In the genomic region with DNA sequence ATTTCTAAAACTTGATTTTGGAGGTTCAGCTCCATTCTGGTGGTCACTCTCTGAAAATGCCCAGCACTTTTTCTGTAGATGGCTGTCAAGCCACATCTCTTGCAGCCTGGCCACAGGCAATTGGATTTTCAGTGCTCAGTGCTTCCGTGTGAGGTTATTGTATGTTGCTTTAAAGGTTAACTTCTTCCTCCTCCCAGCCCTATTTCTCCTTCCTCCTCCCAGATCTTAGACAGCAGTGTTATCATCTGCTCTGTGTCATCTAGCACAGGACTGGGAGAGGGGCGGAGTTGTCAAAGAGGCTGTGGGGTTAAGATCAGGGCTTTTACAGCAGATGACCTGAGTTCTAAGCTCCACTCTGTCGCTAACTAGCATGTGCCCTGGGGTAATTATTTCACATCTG, we compare ENCODE assay signal across 16 cellular contexts.
"Had no signal": no experiment of that assay in that cellular context is flagged by ENCODE, and none has a peak within 500 bp of the region (broad histone marks: within the 10 kb centered on the region; RNA-seq: fewer than 3 reads in every experiment).

No MANE protein-coding gene starts in this region.

- H3K4me1 ChIP-seq: esophagus squamous epithelium, right lobe of liver, suprapubic skin had no signal

- H3K36me3 ChIP-seq: esophagus squamous epithelium, right lobe of liver, suprapubic skin had no signal

- DNase-seq: activated B cell treated with CpG ODN at 0.5 μM for 24 hours; activated CD4-positive, alpha-beta T cell treated with anti-CD3 and anti-CD28 coated beads for 48 hours; activated CD8-positive, alpha-beta memory T cell treated with anti-CD3 and anti-CD28 coated beads, Interleukin-2, amount 50 U/mL, for 4 hours; activated CD8-positive, alpha-beta T cell treated with anti-CD3 and anti-CD28 coated beads for 36 hours; activated gamma-delta T cell; activated T-cell treated with anti-CD3 and anti-CD28 coated beads, Interleukin-2, amount 50 U/mL, for 72 hours; esophagus squamous epithelium; immature natural killer cell; right lobe of liver; stimulated activated CD4-positive, alpha-beta T cell treated with anti-CD3 and anti-CD28 coated beads, Interleukin-4, amount 100 ng/mL, for 4 hours; stimulated activated CD8-positive, alpha-beta memory T cell treated with anti-CD3 and anti-CD28 coated beads, Interleukin-4, amount 100 ng/mL, for 48 hours; stimulated activated naive CD8-positive, alpha-beta T cell treated with anti-CD3 and anti-CD28 coated beads, Interleukin-15, Interleukin-2, amounts not matched to agents 100 U/mL and 50 U/mL, for 24 hours; trophoblast cell had no signal

- H3K9me3 ChIP-seq: esophagus squamous epithelium, right lobe of liver, suprapubic skin had no signal

- H3K4me3 ChIP-seq: esophagus squamous epithelium, right lobe of liver, smooth muscle cell, suprapubic skin had no signal

- ATAC-seq: activated CD8-positive, alpha-beta T cell treated with anti-CD3 and anti-CD28 coated beads for 36 hours; activated naive CD4-positive, alpha-beta T cell treated with anti-CD3 and anti-CD28 coated beads, Interleukin-2, amount 50 U/mL, for 72 hours; activated T-cell treated with anti-CD3 and anti-CD28 coated beads, Interleukin-2, amount 50 U/mL, for 72 hours; right lobe of liver; stimulated activated naive CD8-positive, alpha-beta T cell treated with anti-CD3 and anti-CD28 coated beads, Interleukin-15, Interleukin-2, amounts not matched to agents 100 U/mL and 50 U/mL, for 24 hours had no signal
